In the genomic region with DNA sequence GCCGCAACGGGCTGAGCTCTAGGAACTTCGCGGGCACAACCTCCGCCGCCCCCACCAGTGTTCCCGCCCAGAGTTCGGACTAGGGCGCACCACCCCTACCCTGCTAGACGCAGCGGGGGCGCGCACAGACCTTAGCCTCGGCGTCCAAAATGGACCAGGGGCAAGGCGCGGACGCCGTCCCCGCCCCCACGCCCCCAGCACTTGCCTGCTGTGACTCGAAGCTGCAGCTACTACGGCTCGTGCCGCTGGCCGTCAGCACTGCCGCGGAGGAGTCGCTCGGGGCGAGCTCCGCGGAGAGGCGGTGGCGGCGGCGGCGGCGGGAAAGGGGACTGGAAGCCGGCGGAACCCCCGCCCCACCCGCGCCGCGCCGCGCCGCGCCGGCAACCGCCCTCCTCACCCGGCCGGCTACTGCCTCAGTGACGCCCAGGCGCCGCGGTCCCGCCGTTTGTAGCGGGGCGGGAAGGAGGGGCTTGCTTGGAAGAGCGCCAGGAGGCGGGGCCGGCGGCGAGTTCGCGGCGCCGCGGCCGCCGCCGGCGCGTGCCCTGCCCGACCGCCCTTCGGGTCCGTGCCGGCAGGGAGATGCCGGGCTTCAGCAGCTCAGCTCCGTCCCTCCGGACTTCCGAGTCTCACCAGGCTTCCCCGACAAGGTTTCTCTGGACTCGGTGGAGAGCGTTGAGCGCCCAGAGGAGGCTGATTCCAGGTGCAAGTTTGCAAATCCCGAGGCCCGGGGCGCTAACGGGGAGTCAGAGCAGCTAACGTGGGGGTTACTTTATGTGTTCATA, we compare ENCODE assay signal across 9 cellular contexts. TPM values are rescaled to one million over a fixed set of nuclear protein-coding genes. Genes with fewer than 3 reads are reported as not detected.
DNase-seq lines count a peak whose midpoint lies in the region; ATAC-seq, FAIRE-seq and TF ChIP-seq lines count a peak whose summit lies in the region.
"Had no signal": no experiment of that assay in that cellular context is flagged by ENCODE, and none has a peak within 500 bp of the region (broad histone marks: within the 10 kb centered on the region; RNA-seq: fewer than 3 reads in every experiment).

No MANE protein-coding gene starts in this region.

- no peak overlapping the region for H3K27ac ChIP-seq in endodermal cell (ENCODE audit: low read depth, low read length)

- H3K36me3 Mint-ChIP-seq in endodermal cell (ENCODE audit: low read depth): no peaks in the 10 kb centered on the region

- H2AFZ ChIP-seq in neuron (ENCODE audit: low read depth, low read length): peak overlapping the region; percentile 68

- peaks cover 26% of the 10 kb centered on the region for H3K27me3 Mint-ChIP-seq in endodermal cell (ENCODE audit: insufficient read depth)
- H3K27me3 Mint-ChIP-seq in stimulated activated naive CD8-positive, alpha-beta T cell treated with anti-CD3 and anti-CD28 coated beads, Interleukin-15, amount 100 ng/mL, for 72 hours: peaks cover 36% of the 10 kb centered on the region

- ATAC-seq in GM18519 (IDR thresholded peaks at IDR 0.05; ENCODE audit: low FRiP score, unreplicated experiment) (no peak), GM19395 (IDR thresholded peaks at IDR 0.05; ENCODE audit: unreplicated experiment) (no peak)
- no peak for ATAC-seq in stimulated activated naive CD8-positive, alpha-beta T cell treated with anti-CD3 and anti-CD28 coated beads, Interleukin-15, amount 100 ng/mL, for 72 hours

- WGBS in endodermal cell (ENCODE audit: insufficient coverage in 1 of 2, insufficient read length in 1 of 2), 2 experiments: 0% methylated on average over 28 to 94 of the region's 95 CpGs

- no peak overlapping the region for H3K9ac ChIP-seq in endodermal cell (ENCODE audit: extremely low read depth, low read length, poor library complexity, severe bottlenecking)

- no peaks in the 10 kb centered on the region for H3K4me1 ChIP-seq in endodermal cell (ENCODE audit: control insufficient read depth, insufficient read depth, low read length)
- peaks cover 35% of the 10 kb centered on the region for H3K4me1 ChIP-seq in neuron (ENCODE audit: insufficient read depth, low read length)

- peak overlapping the region; percentile 70 for H3K4me3 Mint-ChIP-seq in endodermal cell
- H3K4me3 Mint-ChIP-seq in stimulated activated naive CD8-positive, alpha-beta T cell treated with anti-CD3 and anti-CD28 coated beads, Interleukin-15, amount 100 ng/mL, for 72 hours: peak overlapping the region in 1 of 2 donors; percentile 49
- H3K4me3 Mint-ChIP-seq: dendritic cell treated with granulocyte-macrophage colony-stimulating factor and Interleukin-4, amounts not matched to agents 40 ng/mL and 50 ng/mL, for 4 days had no signal

- peak overlapping the region; percentile 78 for H3K4me3 ChIP-seq in endodermal cell (ENCODE audit: low read length)
- H3K4me3 ChIP-seq in neuron (ENCODE audit: low read length): peak overlapping the region; percentile 100

- no peaks in the 10 kb centered on the region for H3K9me3 ChIP-seq in endodermal cell (ENCODE audit: control insufficient read depth, low read length)
- H3K9me3 ChIP-seq in neuron (ENCODE audit: low read length): no peaks in the 10 kb centered on the region

- no peaks in the 10 kb centered on the region for H3K9me3 Mint-ChIP-seq in endodermal cell
- peaks cover 0 to 5% of the 10 kb centered on the region in 2 donors for H3K9me3 Mint-ChIP-seq in stimulated activated naive CD8-positive, alpha-beta T cell treated with anti-CD3 and anti-CD28 coated beads, Interleukin-15, amount 100 ng/mL, for 72 hours
- H3K9me3 Mint-ChIP-seq: dendritic cell treated with granulocyte-macrophage colony-stimulating factor and Interleukin-4, amounts not matched to agents 40 ng/mL and 50 ng/mL, for 4 days had no signal

- TF ChIP-seq POLR2A in GM12892 (IDR thresholded peaks at IDR 0.05; ENCODE audit: low read depth, low read length): no peak

- DNase-seq in COR-L47 (lab: John Stamatoyannopoulos, UW): peak; percentile 68
- peak; percentile 76 for DNase-seq in NCI-H345 (lab: John Stamatoyannopoulos, UW)
- DNase-seq in endodermal cell: peak; percentile 89
- no peak for DNase-seq in GM12892 (ENCODE audit: insufficient read length)
- DNase-seq in stimulated activated naive CD8-positive, alpha-beta T cell treated with anti-CD3 and anti-CD28 coated beads, Interleukin-15, amount 100 ng/mL, for 72 hours: no peak

- no peak for FAIRE-seq in GM12892 (lab: Jason Lieb, UNC)

- no peak for TF ChIP-seq CTCF in endodermal cell (conservative IDR thresholded peaks at IDR 0.05)

- H3K27me3 ChIP-seq in endodermal cell (ENCODE audit: control insufficient read depth, insufficient read depth, low read length, poor library complexity, severe bottlenecking) (peaks cover 70% of the 10 kb centered on the region), neuron (ENCODE audit: insufficient read depth, low read length) (no peaks in the 10 kb centered on the region)

- no peak overlapping the region for H3K27ac Mint-ChIP-seq in endodermal cell
- H3K27ac Mint-ChIP-seq in stimulated activated naive CD8-positive, alpha-beta T cell treated with anti-CD3 and anti-CD28 coated beads, Interleukin-15, amount 100 ng/mL, for 72 hours: peak overlapping the region in 1 of 2 donors; percentile 86
- H3K27ac Mint-ChIP-seq: dendritic cell treated with granulocyte-macrophage colony-stimulating factor and Interleukin-4, amounts not matched to agents 40 ng/mL and 50 ng/mL, for 4 days had no signal

- H3K4me1 Mint-ChIP-seq in endodermal cell: peaks cover 22% of the 10 kb centered on the region
- no peaks in the 10 kb centered on the region for H3K4me1 Mint-ChIP-seq in stimulated activated naive CD8-positive, alpha-beta T cell treated with anti-CD3 and anti-CD28 coated beads, Interleukin-15, amount 100 ng/mL, for 72 hours

- no peaks in the 10 kb centered on the region for H3K36me3 ChIP-seq in endodermal cell (ENCODE audit: control insufficient read depth, insufficient read depth, low read length)
- no peaks in the 10 kb centered on the region for H3K36me3 ChIP-seq in neuron (ENCODE audit: insufficient read depth, low read length)

RNA-seq across cellular contexts. Expression of a gene that starts 4.4 kb away (rescaled TPM):
- total RNA-seq in endodermal cell: 1 to 10 TPM; 4.7 to 6.2 TPM
- polyA plus RNA-seq in endodermal cell (2013, experiment 1 of 2): 25.8 TPM
- polyA plus RNA-seq in endodermal cell (2013, experiment 2 of 2): 25.3 TPM
- not detected for polyA plus RNA-seq in GM12892 (2012; ENCODE audit: missing spikeins)

Comparison
In these comparisons a context has a peak if more than half of its experiments do, and no peak if none do; other contexts are left out.
1. DNase-seq: peak in COR-L47 (single experiment), NCI-H345 (single experiment) and endodermal cell (single experiment); none in GM12892 (single experiment) and stimulated activated naive CD8-positive, alpha-beta T cell treated with anti-CD3 and anti-CD28 coated beads, Interleukin-15, amount 100 ng/mL, for 72 hours (0 of 2).